In genomic region chr2:70011335-70011734, GRCh38 we compare ENCODE assay signal across 15 cellular contexts. TPM values are rescaled to one million over a fixed set of nuclear protein-coding genes. Genes with fewer than 3 reads are reported as not detected.
DNase-seq lines count a peak whose midpoint lies in the region; ATAC-seq and TF ChIP-seq lines count a peak whose summit lies in the region.
"Had no signal": no experiment of that assay in that cellular context is flagged by ENCODE, and none has a peak within 500 bp of the region (broad histone marks: within the 10 kb centered on the region; RNA-seq: fewer than 3 reads in every experiment).

No MANE protein-coding gene starts in this region.

- H3K36me3 Mint-ChIP-seq in T-helper 2 cell treated with Interferon-gamma antibody and Interleukin-4, amounts not matched to agents 5 μg/mL and 100 μg/mL, for 36 hours (ENCODE audit: low read depth) = peaks cover 28% of the 10 kb centered on the region
- H3K36me3 Mint-ChIP-seq in dendritic cell treated with granulocyte-macrophage colony-stimulating factor and Interleukin-4, amounts not matched to agents 40 ng/mL and 50 ng/mL, for 4 days (ENCODE audit: low read depth) = peaks cover 5% of the 10 kb centered on the region
- H3K36me3 Mint-ChIP-seq in osteocyte (ENCODE audit: unreplicated experiment) = peaks cover 5% of the 10 kb centered on the region

- TF ChIP-seq CTCF in osteocyte (IDR thresholded peaks at IDR 0.05) = no peak

- peaks cover 23% of the 10 kb centered on the region for H3K4me1 Mint-ChIP-seq in T-helper 2 cell treated with Interferon-gamma antibody and Interleukin-4, amounts not matched to agents 5 μg/mL and 100 μg/mL, for 36 hours (ENCODE audit: low read depth)
- H3K4me1 Mint-ChIP-seq in dendritic cell treated with granulocyte-macrophage colony-stimulating factor and Interleukin-4, amounts not matched to agents 40 ng/mL and 50 ng/mL, for 4 days (ENCODE audit: low read depth) = peaks cover 24% of the 10 kb centered on the region
- no peaks in the 10 kb centered on the region for H3K4me1 Mint-ChIP-seq in osteocyte (ENCODE audit: unreplicated experiment)

- ATAC-seq in GM21786 (IDR thresholded peaks at IDR 0.05; ENCODE audit: unreplicated experiment) = no peak
- ATAC-seq in HG03354 (IDR thresholded peaks at IDR 0.05; ENCODE audit: poor library complexity, severe bottlenecking, unreplicated experiment) = no peak
- ATAC-seq in GM21619 (IDR thresholded peaks at IDR 0.05; ENCODE audit: unreplicated experiment) = no peak
- ATAC-seq: GM23338, Right ventricle myocardium inferior had no signal

- H3K27me3 Mint-ChIP-seq in T-helper 2 cell treated with Interferon-gamma antibody and Interleukin-4, amounts not matched to agents 5 μg/mL and 100 μg/mL, for 36 hours (ENCODE audit: low read depth) = no peaks in the 10 kb centered on the region
- no peaks in the 10 kb centered on the region for H3K27me3 Mint-ChIP-seq in dendritic cell treated with granulocyte-macrophage colony-stimulating factor and Interleukin-4, amounts not matched to agents 40 ng/mL and 50 ng/mL, for 4 days
- H3K27me3 Mint-ChIP-seq in osteocyte (ENCODE audit: unreplicated experiment) = no peaks in the 10 kb centered on the region

- peak overlapping the region; percentile 7 for H3K27ac Mint-ChIP-seq in T-helper 2 cell treated with Interferon-gamma antibody and Interleukin-4, amounts not matched to agents 5 μg/mL and 100 μg/mL, for 36 hours
- peak overlapping the region; percentile 86 for H3K27ac Mint-ChIP-seq in dendritic cell treated with granulocyte-macrophage colony-stimulating factor and Interleukin-4, amounts not matched to agents 40 ng/mL and 50 ng/mL, for 4 days
- H3K27ac Mint-ChIP-seq in osteocyte (ENCODE audit: unreplicated experiment) = no peak overlapping the region
- H3K27ac Mint-ChIP-seq: GM23338 had no signal

- H3K9me3 Mint-ChIP-seq in T-helper 2 cell treated with Interferon-gamma antibody and Interleukin-4, amounts not matched to agents 5 μg/mL and 100 μg/mL, for 36 hours = peaks cover 5% of the 10 kb centered on the region
- no peaks in the 10 kb centered on the region for H3K9me3 Mint-ChIP-seq in dendritic cell treated with granulocyte-macrophage colony-stimulating factor and Interleukin-4, amounts not matched to agents 40 ng/mL and 50 ng/mL, for 4 days
- H3K9me3 Mint-ChIP-seq in osteocyte (ENCODE audit: unreplicated experiment) = no peaks in the 10 kb centered on the region
- H3K9me3 Mint-ChIP-seq: GM23338 had no signal

- DNase-seq in T-helper 2 cell treated with Interferon-gamma antibody and Interleukin-4, amounts not matched to agents 5 μg/mL and 100 μg/mL, for 36 hours (ENCODE audit: low spot score) = no peak
- DNase-seq in T-helper 2 cell = no peak
- DNase-seq in NCI-H2171 (lab: John Stamatoyannopoulos, UW) = peak; percentile 2
- peak; percentile 67 for DNase-seq in osteocyte (ENCODE audit: extremely low spot score, unreplicated experiment)
- DNase-seq: C1 segment of cervical spinal cord, DMS79 treated with DMSO at 0.1 percent for 48 hours, GF-D8, NCI-H1092, NCI-H446 had no signal

- intact Hi-C loops in dendritic cell treated with granulocyte-macrophage colony-stimulating factor and Interleukin-4, amounts not matched to agents 40 ng/mL and 50 ng/mL, for 4 days (cut with micrococcal nuclease) = loop anchor here (5.0 kb wide), 1 partner anchor 36 kb away; no protein-coding TSS in a partner anchor

- no peak overlapping the region for H3K4me3 Mint-ChIP-seq in T-helper 2 cell treated with Interferon-gamma antibody and Interleukin-4, amounts not matched to agents 5 μg/mL and 100 μg/mL, for 36 hours
- H3K4me3 Mint-ChIP-seq in dendritic cell treated with granulocyte-macrophage colony-stimulating factor and Interleukin-4, amounts not matched to agents 40 ng/mL and 50 ng/mL, for 4 days = no peak overlapping the region
- H3K4me3 Mint-ChIP-seq in osteocyte (ENCODE audit: unreplicated experiment) = no peak overlapping the region
- H3K4me3 Mint-ChIP-seq: GM23338 had no signal

RNA-seq across cellular contexts. Expression of gene ASPRV1, which starts 49.9 kb away (rescaled TPM):
- 0.52 and 0.75 TPM in 2 replicates for total RNA-seq in osteocyte

Comparison
In these comparisons a context has a peak if more than half of its experiments do, and no peak if none do; other contexts are left out.
1. DNase-seq: peak in NCI-H2171 (single experiment) and osteocyte (single experiment); none in T-helper 2 cell treated with Interferon-gamma antibody and Interleukin-4, amounts not matched to agents 5 μg/mL and 100 μg/mL, for 36 hours (single experiment) and T-helper 2 cell (0 of 5).